Comparison of ENCODE assay signal across 12 cellular contexts in genomic region chr2:20062615-20063545, GRCh38. TPM values are rescaled to one million over a fixed set of nuclear protein-coding genes. Genes with fewer than 3 reads are reported as not detected.
A peak's percentile ranks its signal among the peaks of the same experiment; 100 is the strongest.
DNase-seq lines count a peak whose midpoint lies in the region; ATAC-seq, FAIRE-seq and TF ChIP-seq lines count a peak whose summit lies in the region.
"Had no signal": no experiment of that assay in that cellular context is flagged by ENCODE, and none has a peak within 500 bp of the region (broad histone marks: within the 10 kb centered on the region; RNA-seq: fewer than 3 reads in every experiment).

No MANE protein-coding gene starts in this region.

- H3K9ac ChIP-seq in HepG2 (ENCODE audit: insufficient read depth, low read depth, low read length) = no peak overlapping the region

- FAIRE-seq in HepG2 (lab: Jason Lieb, UNC) (no peak), bronchial epithelial cell (lab: Jason Lieb, UNC) (no peak)

- H4K20me1 ChIP-seq in HepG2 (ENCODE audit: insufficient read depth, low read length) = no peaks in the 10 kb centered on the region

- H2AFZ ChIP-seq in HepG2 (ENCODE audit: low read length) = peak overlapping the region; percentile 83

- BruUV-seq in HepG2 (replicated peaks; lab: Mats Ljungman, UMichigan) = no TSS peak

- no peak overlapping the region for H3K27ac ChIP-seq in HepG2 (ENCODE audit: extremely low read length, insufficient read depth, low read length)
- H3K27ac ChIP-seq in right lobe of liver = no peak overlapping the region
- peak overlapping the region; percentile 65 for H3K27ac ChIP-seq in muscle layer of duodenum (ENCODE audit: low read length)
- H3K27ac ChIP-seq in vagina = peak overlapping the region; percentile 78
- H3K27ac ChIP-seq: C4-2B had no signal

- TF ChIP-seq CTCF in HepG2 (CRISPR knock-in tag; IDR thresholded peaks at IDR 0.05) (no peak), right lobe of liver (IDR thresholded peaks at IDR 0.05) (no peak), bronchial epithelial cell (IDR thresholded peaks at IDR 0.05; ENCODE audit: insufficient read depth, low read length, severe bottlenecking) (no peak), vagina (IDR thresholded peaks at IDR 0.05) (no peak)

- WGBS in HepG2 (ENCODE audit: low lambda C conversion rate) = 41% methylated on average over 11 of the region's 11 CpGs
- WGBS in right lobe of liver (ENCODE audit: insufficient coverage, low coverage, low lambda C conversion rate, missing lambda C conversion rate) = 81% methylated on average over 8 of the region's 11 CpGs

- POLR2A ChIA-PET in HepG2 (lab: Yijun Ruan, JAX) = interaction anchor here (0.6 to 7.0 kb wide), 8 partner anchors 8 to 50 kb away, joined by 3 to 105 read pairs (median 3); partner anchors contain the start of gene LAPTM4A

- TF ChIP-seq RAD21 in HepG2 (CRISPR knock-in tag; IDR thresholded peaks at IDR 0.05) = no peak

- H3K4me3 ChIP-seq in HepG2 (replicated peaks in 1 of 3; ENCODE audit: insufficient read depth in 1 of 3, low read depth in 2 of 3, low read length in 3 of 3) (no peak overlapping the region), right lobe of liver (no peak overlapping the region), bronchial epithelial cell (ENCODE audit: low read depth, low read length) (no peak overlapping the region), muscle layer of duodenum (ENCODE audit: low read depth in 1 of 2, low read length in 2 of 2) (no peak overlapping the region), vagina (no peak overlapping the region)

- CTCF ChIA-PET in HepG2 (lab: Yijun Ruan, JAX; ENCODE audit: low intra/inter-chr PET ratio, low total read pairs) = no interaction called here

- intact Hi-C loops in HepG2 (cut with micrococcal nuclease; ENCODE audit: unreplicated experiment) (no loop called here), right lobe of liver (cut with DNase I) (no loop called here), vagina (cut with DNase I) (no loop called here)

- ATAC-seq in HepG2 (no peak), right lobe of liver (no peak), left lobe of liver (no peak)

- TF ChIP-seq EP300 in HepG2 (IDR thresholded peaks at IDR 0.05; ENCODE audit: low read depth in 2 of 2, low read length in 2 of 2) = no peak
- TF ChIP-seq EP300 in HepG2 (CRISPR knock-in tag; IDR thresholded peaks at IDR 0.05; ENCODE audit: borderline replicate concordance) = no peak

- in situ Hi-C loops in HepG2 (cut with HindIII; ENCODE audit: extremely low pct_ligation_motif_present, low pct_unique_long_range_greater_than_20kb) = no loop called here

- DNase-seq in HepG2 (ENCODE audit: low spot score) (no peak), right lobe of liver (no peak), bronchial epithelial cell (ENCODE audit: low read depth) (peak; percentile 29), vagina (ENCODE audit: extremely low spot score in 2 of 2) (peak in 1 of 2 donors; percentile 83), left lobe of liver (ENCODE audit: low spot score) (no peak), NCI-H187 (lab: John Stamatoyannopoulos, UW) (no peak)
- DNase-seq in activated CD4-positive, CD25-positive, alpha-beta regulatory T cell (lab: John Stamatoyannopoulos, UW) = no peak
- DNase-seq: GOT3, NCI-H2081, SHP77 had no signal

- H3K4me1 ChIP-seq in HepG2 (ENCODE audit: insufficient read depth, low read length) = peaks cover 62% of the 10 kb centered on the region
- no peaks in the 10 kb centered on the region for H3K4me1 ChIP-seq in right lobe of liver
- H3K4me1 ChIP-seq in muscle layer of duodenum (ENCODE audit: control insufficient read depth in 1 of 2, insufficient read depth in 2 of 2, low read length in 2 of 2) = peaks cover 0 to 13% of the 10 kb centered on the region in 2 donors
- peaks cover 23% of the 10 kb centered on the region for H3K4me1 ChIP-seq in vagina

- TF ChIP-seq POLR2A in HepG2 (IDR thresholded peaks at IDR 0.05; ENCODE audit: insufficient read depth in 1 of 2, low read depth in 2 of 2, low read length in 2 of 2) = no peak
- no peak for TF ChIP-seq POLR2A in right lobe of liver (IDR thresholded peaks at IDR 0.05)
- TF ChIP-seq POLR2A in vagina (IDR thresholded peaks at IDR 0.05) = no peak

- peak overlapping the region; percentile 8; the same call in 1 of the 2 replicates for H3K4me2 ChIP-seq in HepG2 (ENCODE audit: low read depth, low read length)

- H3K9me3 ChIP-seq in HepG2 (ENCODE audit: low read length) = no peaks in the 10 kb centered on the region
- no peaks in the 10 kb centered on the region for H3K9me3 ChIP-seq in right lobe of liver
- H3K9me3 ChIP-seq in muscle layer of duodenum (ENCODE audit: control insufficient read depth in 1 of 2, low read length in 2 of 2) = no peaks in the 10 kb centered on the region
- H3K9me3 ChIP-seq in vagina = no peaks in the 10 kb centered on the region

- H3K36me3 ChIP-seq in HepG2 (replicated peaks in 1 of 2; ENCODE audit: control insufficient read depth in 1 of 2, insufficient read depth in 2 of 2, low read length in 2 of 2) = no peaks in the 10 kb centered on the region
- no peaks in the 10 kb centered on the region for H3K36me3 ChIP-seq in right lobe of liver
- H3K36me3 ChIP-seq in bronchial epithelial cell (ENCODE audit: control insufficient read depth, insufficient read depth, low read length) = no peaks in the 10 kb centered on the region
- no peaks in the 10 kb centered on the region for H3K36me3 ChIP-seq in muscle layer of duodenum (ENCODE audit: control insufficient read depth in 1 of 2, insufficient read depth in 2 of 2, low read length in 2 of 2)
- H3K36me3 ChIP-seq in vagina = no peaks in the 10 kb centered on the region

- no peaks in the 10 kb centered on the region for H3K79me2 ChIP-seq in HepG2 (ENCODE audit: insufficient read depth, low read length)

- H3K27me3 ChIP-seq in HepG2 (ENCODE audit: control insufficient read depth in 1 of 2, insufficient read depth in 2 of 2, low read length in 2 of 2) (no peaks in the 10 kb centered on the region), right lobe of liver (no peaks in the 10 kb centered on the region), bronchial epithelial cell (ENCODE audit: control insufficient read depth, insufficient read depth, low read length) (no peaks in the 10 kb centered on the region), muscle layer of duodenum (ENCODE audit: low read depth, low read length) (no peaks in the 10 kb centered on the region), vagina (no peaks in the 10 kb centered on the region)

RNA-seq across cellular contexts. Expression of gene LAPTM4A, which starts 11.5 kb away (rescaled TPM):
- total RNA-seq in HepG2 (2016; rRNA removed; fragmentation: Illumina TruSeq; extraction: Trizol) (82.8 and 116 TPM in 2 replicates), right lobe of liver (100 to 1,000 TPM in 4 of 6 experiments, 10 to 100 TPM in 2; 80.0 to 143 (median 126) TPM), bronchial epithelial cell (60.0 and 63.1 TPM in 2 replicates), vagina (172 TPM), left lobe of liver (120 TPM)
- total RNA-seq in HepG2 (2016; cell fraction: cytosol; rRNA removed; fragmentation: Illumina TruSeq; extraction: Trizol; ENCODE audit: low read depth) = 18.7 and 21.2 TPM in 2 replicates
- total RNA-seq in HepG2 (2016; cell fraction: insoluble cytoplasmic fraction; rRNA removed; fragmentation: Illumina TruSeq; extraction: Trizol) = 83.7 and 119 TPM in 2 replicates
- 35.7 and 39.5 TPM in 2 replicates for total RNA-seq in HepG2 (2016; cell fraction: membrane; rRNA removed; fragmentation: Illumina TruSeq; extraction: Trizol)
- 127 and 144 TPM in 2 replicates for total RNA-seq in HepG2 (2016; cell fraction: nucleus; rRNA removed; fragmentation: Illumina TruSeq; extraction: Trizol)
- 491 and 558 TPM in 2 replicates for polyA plus RNA-seq in HepG2 (2011; rRNA removed)
- 344 and 527 TPM in 2 replicates for polyA plus RNA-seq in HepG2 (2011; cell fraction: cytosol; rRNA removed)
- 114 and 137 TPM in 2 replicates for polyA plus RNA-seq in HepG2 (2011; cell fraction: nucleus; rRNA removed)
- polyA plus RNA-seq in HepG2 (2012) = 288 and 349 TPM in 2 replicates
- polyA plus RNA-seq in HepG2 (2016; cell fraction: cytosol; fragmentation: Illumina TruSeq; extraction: Trizol; ENCODE audit: low read depth) = 46.6 and 49.9 TPM in 2 replicates
- 181 and 190 TPM in 2 replicates for polyA plus RNA-seq in HepG2 (2016; cell fraction: insoluble cytoplasmic fraction; fragmentation: Illumina TruSeq; extraction: Trizol; ENCODE audit: low read depth)
- 62.5 and 62.8 TPM in 2 replicates for polyA plus RNA-seq in HepG2 (2016; cell fraction: membrane; fragmentation: Illumina TruSeq; extraction: Trizol; ENCODE audit: low read depth)
- polyA plus RNA-seq in HepG2 (2016; cell fraction: nucleus; fragmentation: Illumina TruSeq; extraction: Trizol; ENCODE audit: insufficient read depth, low read depth) = 365 and 398 TPM in 2 replicates
- 123 and 176 TPM in 2 replicates for polyA minus RNA-seq in HepG2 (2011; rRNA and poly(A)+ RNA removed; ENCODE audit: low replicate concordance)
- 150 and 184 TPM in 2 replicates for polyA minus RNA-seq in HepG2 (2011; cell fraction: cytosol; rRNA and poly(A)+ RNA removed)
- 93.0 and 135 TPM in 2 replicates for polyA minus RNA-seq in HepG2 (2011; cell fraction: nucleus; rRNA and poly(A)+ RNA removed)

RNA-seq across cellular contexts. Expression of gene MATN3, which starts 50.4 kb away (rescaled TPM):
- 19.2 and 36.1 TPM in 2 replicates for total RNA-seq in HepG2 (2016; rRNA removed; fragmentation: Illumina TruSeq; extraction: Trizol)
- total RNA-seq in HepG2 (2016; cell fraction: cytosol; rRNA removed; fragmentation: Illumina TruSeq; extraction: Trizol; ENCODE audit: low read depth) = 2.3 and 3.4 TPM in 2 replicates
- total RNA-seq in HepG2 (2016; cell fraction: insoluble cytoplasmic fraction; rRNA removed; fragmentation: Illumina TruSeq; extraction: Trizol) = 16.3 and 36.5 TPM in 2 replicates
- 10.9 and 12.3 TPM in 2 replicates for total RNA-seq in HepG2 (2016; cell fraction: membrane; rRNA removed; fragmentation: Illumina TruSeq; extraction: Trizol)
- 68.9 and 81.8 TPM in 2 replicates for total RNA-seq in HepG2 (2016; cell fraction: nucleus; rRNA removed; fragmentation: Illumina TruSeq; extraction: Trizol)
- polyA plus RNA-seq in HepG2 (2011; rRNA removed) = 191 and 208 TPM in 2 replicates
- polyA plus RNA-seq in HepG2 (2011; cell fraction: cytosol; rRNA removed) = 101 and 153 TPM in 2 replicates
- 157 and 160 TPM in 2 replicates for polyA plus RNA-seq in HepG2 (2011; cell fraction: nucleus; rRNA removed)
- polyA plus RNA-seq in HepG2 (2012) = 109 and 194 TPM in 2 replicates
- 4.3 and 4.6 TPM in 2 replicates for polyA plus RNA-seq in HepG2 (2016; cell fraction: cytosol; fragmentation: Illumina TruSeq; extraction: Trizol; ENCODE audit: low read depth)
- polyA plus RNA-seq in HepG2 (2016; cell fraction: insoluble cytoplasmic fraction; fragmentation: Illumina TruSeq; extraction: Trizol; ENCODE audit: low read depth) = 26.1 and 30.5 TPM in 2 replicates
- polyA plus RNA-seq in HepG2 (2016; cell fraction: membrane; fragmentation: Illumina TruSeq; extraction: Trizol; ENCODE audit: low read depth) = 9.4 and 10.7 TPM in 2 replicates
- 150 and 151 TPM in 2 replicates for polyA plus RNA-seq in HepG2 (2016; cell fraction: nucleus; fragmentation: Illumina TruSeq; extraction: Trizol; ENCODE audit: insufficient read depth, low read depth)
- polyA minus RNA-seq in HepG2 (2011; rRNA and poly(A)+ RNA removed; ENCODE audit: low replicate concordance) = 0.14 and 109 TPM in 2 replicates
- 73.2 and 97.4 TPM in 2 replicates for polyA minus RNA-seq in HepG2 (2011; cell fraction: cytosol; rRNA and poly(A)+ RNA removed)
- polyA minus RNA-seq in HepG2 (2011; cell fraction: nucleus; rRNA and poly(A)+ RNA removed) = 125 and 126 TPM in 2 replicates
- not detected for total RNA-seq in right lobe of liver
- 0.26 and 1.0 TPM in 2 replicates for total RNA-seq in bronchial epithelial cell
- 3.9 TPM for total RNA-seq in vagina
- total RNA-seq in left lobe of liver = 0.08 TPM

Comparison
In these comparisons a context has a peak if more than half of its experiments do, and no peak if none do; other contexts are left out.
1. H3K27ac ChIP-seq: peak in muscle layer of duodenum (single experiment) and vagina (single experiment); none in HepG2 (single experiment) and right lobe of liver (0 of 3).